ENCODE assay signal across 1 cellular context in the genomic region with DNA sequence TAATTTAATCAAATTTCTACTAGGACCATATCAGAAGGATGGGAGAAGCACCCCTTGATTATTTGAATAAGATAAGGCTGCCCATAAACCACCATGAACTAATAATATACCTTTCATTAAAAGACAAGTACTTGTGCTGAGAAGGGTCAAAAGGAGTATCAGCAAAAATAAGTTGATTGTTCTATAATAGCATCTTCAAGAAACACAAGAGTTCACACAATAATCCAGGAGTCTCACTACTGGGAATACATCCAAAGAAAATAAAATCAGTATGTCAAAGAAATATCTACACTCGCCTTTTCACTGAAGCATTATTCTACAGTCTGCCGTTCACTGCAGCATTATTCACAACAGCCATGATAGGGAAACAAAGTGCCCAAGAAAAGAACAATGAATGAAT.
TF ChIP-seq lines count a peak whose summit lies in the region.

No MANE protein-coding gene starts in this region.

TF ChIP-seq in SK-N-SH, 30 proteins besides CTCF, POLR2A, EP300 and RAD21 (continued from another document):
- TF ChIP-seq, protein P1, sequence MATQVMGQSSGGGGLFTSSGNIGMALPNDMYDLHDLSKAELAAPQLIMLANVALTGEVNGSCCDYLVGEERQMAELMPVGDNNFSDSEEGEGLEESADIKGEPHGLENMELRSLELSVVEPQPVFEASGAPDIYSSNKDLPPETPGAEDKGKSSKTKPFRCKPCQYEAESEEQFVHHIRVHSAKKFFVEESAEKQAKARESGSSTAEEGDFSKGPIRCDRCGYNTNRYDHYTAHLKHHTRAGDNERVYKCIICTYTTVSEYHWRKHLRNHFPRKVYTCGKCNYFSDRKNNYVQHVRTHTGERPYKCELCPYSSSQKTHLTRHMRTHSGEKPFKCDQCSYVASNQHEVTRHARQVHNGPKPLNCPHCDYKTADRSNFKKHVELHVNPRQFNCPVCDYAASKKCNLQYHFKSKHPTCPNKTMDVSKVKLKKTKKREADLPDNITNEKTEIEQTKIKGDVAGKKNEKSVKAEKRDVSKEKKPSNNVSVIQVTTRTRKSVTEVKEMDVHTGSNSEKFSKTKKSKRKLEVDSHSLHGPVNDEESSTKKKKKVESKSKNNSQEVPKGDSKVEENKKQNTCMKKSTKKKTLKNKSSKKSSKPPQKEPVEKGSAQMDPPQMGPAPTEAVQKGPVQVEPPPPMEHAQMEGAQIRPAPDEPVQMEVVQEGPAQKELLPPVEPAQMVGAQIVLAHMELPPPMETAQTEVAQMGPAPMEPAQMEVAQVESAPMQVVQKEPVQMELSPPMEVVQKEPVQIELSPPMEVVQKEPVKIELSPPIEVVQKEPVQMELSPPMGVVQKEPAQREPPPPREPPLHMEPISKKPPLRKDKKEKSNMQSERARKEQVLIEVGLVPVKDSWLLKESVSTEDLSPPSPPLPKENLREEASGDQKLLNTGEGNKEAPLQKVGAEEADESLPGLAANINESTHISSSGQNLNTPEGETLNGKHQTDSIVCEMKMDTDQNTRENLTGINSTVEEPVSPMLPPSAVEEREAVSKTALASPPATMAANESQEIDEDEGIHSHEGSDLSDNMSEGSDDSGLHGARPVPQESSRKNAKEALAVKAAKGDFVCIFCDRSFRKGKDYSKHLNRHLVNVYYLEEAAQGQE (IDR thresholded peaks at IDR 0.05; ENCODE audit: low read depth, low read length) = no peak
- no peak for TF ChIP-seq EZH2phosphoT487 (IDR thresholded peaks at IDR 0.05; ENCODE audit: borderline replicate concordance, low read depth)
- no peak for TF ChIP-seq POLR2AphosphoS5 (IDR thresholded peaks at IDR 0.05; ENCODE audit: low read depth, low read length)
- TF ChIP-seq, protein P2, sequence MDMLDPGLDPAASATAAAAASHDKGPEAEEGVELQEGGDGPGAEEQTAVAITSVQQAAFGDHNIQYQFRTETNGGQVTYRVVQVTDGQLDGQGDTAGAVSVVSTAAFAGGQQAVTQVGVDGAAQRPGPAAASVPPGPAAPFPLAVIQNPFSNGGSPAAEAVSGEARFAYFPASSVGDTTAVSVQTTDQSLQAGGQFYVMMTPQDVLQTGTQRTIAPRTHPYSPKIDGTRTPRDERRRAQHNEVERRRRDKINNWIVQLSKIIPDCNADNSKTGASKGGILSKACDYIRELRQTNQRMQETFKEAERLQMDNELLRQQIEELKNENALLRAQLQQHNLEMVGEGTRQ (IDR thresholded peaks at IDR 0.05; ENCODE audit: borderline replicate concordance, low read depth, low read length) = no peak
TF ChIP-seq in SK-N-SH: peak in this region for 0.
